7 cellular contexts compared by ENCODE assay signal in genomic region chr13:28820099-28821051, GRCh38. TPM values are rescaled to one million over a fixed set of nuclear protein-coding genes. Genes with fewer than 3 reads are reported as not detected.
DNase-seq lines count a peak whose midpoint lies in the region; ATAC-seq, FAIRE-seq and TF ChIP-seq lines count a peak whose summit lies in the region.

TSS of gene MTUS2 (plus strand) at chr13:28820339.

- no peak for TF ChIP-seq POLR2A in prostate gland (IDR thresholded peaks at IDR 0.05)

- peak within 1 kb of the TSS; percentile 13 for H3K4me3 ChIP-seq in prostate gland

- no peaks in the 10 kb centered on the region for H3K9me3 ChIP-seq in prostate gland

- intact Hi-C loops in Right ventricle myocardium superior (cut with DNase I): no loop called here
- intact Hi-C loops in prostate gland (cut with DNase I): no loop called here
- intact Hi-C loops in sciatic nerve (cut with DNase I): no loop called here

- no peaks in the 10 kb centered on the region for H3K4me1 ChIP-seq in prostate gland (replicated peaks)

- H3K27ac ChIP-seq in prostate gland: no peak within 1 kb of the TSS

- H3K36me3 ChIP-seq in prostate gland: no peaks in the 10 kb centered on the region

- TF ChIP-seq CTCF in prostate gland (IDR thresholded peaks at IDR 0.05): no peak

- no peak for FAIRE-seq in GM19239 (lab: Jason Lieb, UNC)

- ATAC-seq in Right ventricle myocardium superior (ENCODE audit: poor library complexity): peak; percentile 48
- no peak for ATAC-seq in HG03095 (IDR thresholded peaks at IDR 0.05; ENCODE audit: unreplicated experiment)
- no peak for ATAC-seq in sciatic nerve

- peaks cover 4% of the 10 kb centered on the region for H3K27me3 ChIP-seq in prostate gland (replicated peaks; ENCODE audit: insufficient read depth)

- peak; percentile 25 for DNase-seq in GM19239 (ENCODE audit: insufficient read length, low spot score)
- DNase-seq in HT-29 (ENCODE audit: low spot score): peak; percentile 34
- DNase-seq in activated T-cell treated with anti-CD3 and anti-CD28 coated beads, Interleukin-2, amount 50 U/mL, for 48 hours: peak; percentile 31 to 45
- no peak for DNase-seq in Right ventricle myocardium superior
- DNase-seq in prostate gland (ENCODE audit: low spot score): no peak
- no peak for DNase-seq in sciatic nerve (ENCODE audit: low spot score)

- 4% methylated on average over 27 of the region's 89 CpGs for WGBS in prostate gland

RNA-seq across cellular contexts. Expression of gene MTUS2, which starts in this region (rescaled TPM):
- total RNA-seq in HT-29 (2014; rRNA removed; shearing (Covaris generic)): 0.05 TPM in 2 replicates
- total RNA-seq in Right ventricle myocardium superior: 118 TPM
- total RNA-seq in prostate gland: 1 to 10 TPM; 1.6 to 4.8 TPM
- total RNA-seq in sciatic nerve: not detected

Comparison
In these comparisons a context has a peak if more than half of its experiments do, and no peak if none do; other contexts are left out.
1. RNA of gene MTUS2 (total RNA-seq): 118 TPM in Right ventricle myocardium superior (single experiment); 1.6 to 4.8 TPM in prostate gland, 0.05 TPM in HT-29 and not detected in sciatic nerve (single experiment); every median in the first group is over 10 times any median in the second.
2. Peak in DNase-seq in HT-29; RNA of the gene not detected or under 1 TPM.
3. DNase-seq: peak in GM19239 (single experiment) and activated T-cell treated with anti-CD3 and anti-CD28 coated beads, Interleukin-2, amount 50 U/mL, for 48 hours (2 of 2); none in Right ventricle myocardium superior (single experiment), prostate gland (single experiment) and sciatic nerve (single experiment).